Comparison of ENCODE assay signal across 20 cellular contexts in genomic region chr12:11656550-11656949, GRCh38. TPM values are rescaled to one million over a fixed set of nuclear protein-coding genes. Genes with fewer than 3 reads are reported as not detected.
A peak's percentile ranks its signal among the peaks of the same experiment; 100 is the strongest.
DNase-seq lines count a peak whose midpoint lies in the region; FAIRE-seq and TF ChIP-seq lines count a peak whose summit lies in the region.
"Had no signal": no experiment of that assay in that cellular context is flagged by ENCODE, and none has a peak within 500 bp of the region (broad histone marks: within the 10 kb centered on the region; RNA-seq: fewer than 3 reads in every experiment).

No MANE protein-coding gene starts in this region.

- DNase-seq in A673 (ENCODE audit: low spot score), result no peak
- DNase-seq in HL-60 (ENCODE audit: low read depth in 1 of 2, low spot score in 1 of 2), result peak in 1 of 2 experiments; percentile 62
- peak; percentile 51 for DNase-seq in mammary epithelial cell
- no peak for DNase-seq in GM12892 (ENCODE audit: insufficient read length)
- no peak for DNase-seq in NCI-H748 treated with DMSO at 0.1 percent for 48 hours (lab: John Stamatoyannopoulos, UW)
- no peak for DNase-seq in GM13976 (ENCODE audit: low spot score)
- no peak for DNase-seq in AG08396 (ENCODE audit: low spot score)
- DNase-seq: activated naive CD8-positive, alpha-beta T cell treated with anti-CD3 and anti-CD28 coated beads, Interleukin-2, amount 50 U/mL, for 24 hours; CD4-positive, CD25-positive, alpha-beta regulatory T cell; DMS53; KBM-7; NCI-H69; SJCRH30; stimulated activated CD4-positive, alpha-beta T cell treated with anti-CD3 and anti-CD28 coated beads, Interleukin-15, amount 100 ng/mL, for 24 hours; stimulated activated naive B cell treated with anti-CD40 and anti-IgM and Interleukin-4, amounts not matched to agents 10 μg/mL and 1 μg/mL and 100 μg/mL, for 72 hours; T-helper 2 cell had no signal

- H4K20me1 ChIP-seq in mammary epithelial cell (ENCODE audit: insufficient read depth, low read length), result no peaks in the 10 kb centered on the region

- WGBS in mammary epithelial cell (ENCODE audit: low coverage, missing lambda C conversion rate), result 65% methylated on average over 4 of the region's 4 CpGs

- no peak overlapping the region for H2AFZ ChIP-seq in mammary epithelial cell (ENCODE audit: low read depth, low read length)

- intact Hi-C loops in A673 (cut with micrococcal nuclease; ENCODE audit: unreplicated experiment) (loop anchor here (10.0 kb wide), 1 partner anchor 108 kb away; no protein-coding TSS in a partner anchor), mammary epithelial cell (cut with micrococcal nuclease) (no loop called here)

- dilution Hi-C loops in mammary epithelial cell (cut with HindIII; ENCODE audit: low sequenced_read_pairs), result no loop called here

- FAIRE-seq in GM12892 (lab: Jason Lieb, UNC), result no peak
- FAIRE-seq: A204.1, H54 had no signal

- peak overlapping the region; percentile 5 for H3K27ac ChIP-seq in A673 (ENCODE audit: low read depth, low read length, poor library complexity, severe bottlenecking)
- H3K27ac ChIP-seq in HL-60 (replicated peaks), result peak overlapping the region; percentile 96
- no peak overlapping the region for H3K27ac ChIP-seq in mammary epithelial cell (ENCODE audit: insufficient read depth, low read depth, low read length)
- H3K27ac ChIP-seq in muscle layer of colon (ENCODE audit: low read depth, low read length), result peak overlapping the region; percentile 31
- H3K27ac ChIP-seq: SJCRH30, tibial nerve had no signal

- H3K36me3 ChIP-seq in A673 (ENCODE audit: insufficient read depth, low read length, poor library complexity, severe bottlenecking), result no peaks in the 10 kb centered on the region
- no peaks in the 10 kb centered on the region for H3K36me3 ChIP-seq in mammary epithelial cell (ENCODE audit: insufficient read depth, low read length)
- H3K36me3 ChIP-seq in muscle layer of colon (ENCODE audit: insufficient read depth, low read length), result no peaks in the 10 kb centered on the region
- H3K36me3 ChIP-seq: SJCRH30, tibial nerve had no signal

- H3K4me2 ChIP-seq in mammary epithelial cell (ENCODE audit: insufficient read depth, low read depth, low read length), result peak overlapping the region; percentile 28

- CTCF ChIA-PET in A673 (lab: Charles Lee), result no interaction called here
- CTCF ChIA-PET in mammary epithelial cell (lab: Charles Lee; ENCODE audit: low non-redundant PET), result no interaction called here

- POLR2A ChIA-PET in A673 (lab: Charles Lee; ENCODE audit: low non-redundant PET), result no interaction called here

- no peak overlapping the region for H3K4me3 ChIP-seq in A673 (ENCODE audit: low read depth, low read length, poor library complexity, severe bottlenecking)
- no peak overlapping the region for H3K4me3 ChIP-seq in HL-60 (replicated peaks; ENCODE audit: insufficient read depth, low read length)
- H3K4me3 ChIP-seq in mammary epithelial cell (replicated peaks in 1 of 3; ENCODE audit: insufficient read depth in 1 of 3, low read depth in 2 of 3, low read length in 3 of 3), result no peak overlapping the region
- no peak overlapping the region for H3K4me3 ChIP-seq in muscle layer of colon (ENCODE audit: low read depth in 1 of 2, low read length in 2 of 2)
- H3K4me3 ChIP-seq: SJCRH30, tibial nerve had no signal

- H3K4me1 ChIP-seq in A673 (ENCODE audit: insufficient read depth, low read length, poor library complexity, severe bottlenecking) (peaks cover 41% of the 10 kb centered on the region), mammary epithelial cell (ENCODE audit: insufficient read depth, low read length) (peaks cover 55% of the 10 kb centered on the region), muscle layer of colon (ENCODE audit: insufficient read depth, low read length) (peaks cover 52% of the 10 kb centered on the region)
- H3K4me1 ChIP-seq: SJCRH30 had no signal

- TF ChIP-seq CTCF in A673 (conservative IDR thresholded peaks at IDR 0.05; ENCODE audit: low read depth, low read length) (no peak), HL-60 (IDR thresholded peaks at IDR 0.05; ENCODE audit: insufficient read depth, low read length) (no peak), mammary epithelial cell (conservative IDR thresholded peaks at IDR 0.05 in 1 of 2, IDR thresholded peaks at IDR 0.05 in 1 of 2; ENCODE audit: extremely low read depth in 1 of 2, insufficient read depth in 1 of 2, low read depth in 1 of 2, low read length in 2 of 2) (no peak), GM13976 (IDR thresholded peaks at IDR 0.05; ENCODE audit: borderline replicate concordance, control extremely low read depth, extremely low read depth, insufficient read depth, missing control alignments) (no peak)

- BruUV-seq in A673 (replicated peaks; lab: Mats Ljungman, UMichigan) (no TSS peak), mammary epithelial cell (replicated peaks; lab: Mats Ljungman, UMichigan) (no TSS peak)

- H3K9ac ChIP-seq in mammary epithelial cell (ENCODE audit: insufficient read depth, low read length) (no peak overlapping the region), muscle layer of colon (ENCODE audit: low read length) (no peak overlapping the region)

- TF ChIP-seq POLR2A in GM12892 (IDR thresholded peaks at IDR 0.05; ENCODE audit: low read depth, low read length), result no peak

- H3K27me3 ChIP-seq in A673 (replicated peaks; ENCODE audit: insufficient read depth, low read depth, low read length, poor library complexity) (no peaks in the 10 kb centered on the region), HL-60 (ENCODE audit: insufficient read depth, poor library complexity, severe bottlenecking) (no peaks in the 10 kb centered on the region), mammary epithelial cell (ENCODE audit: insufficient read depth, low read length) (no peaks in the 10 kb centered on the region), muscle layer of colon (ENCODE audit: control insufficient read depth in 1 of 2, insufficient read depth in 2 of 2, low read length in 2 of 2) (no peaks in the 10 kb centered on the region)
- H3K27me3 ChIP-seq: SJCRH30, tibial nerve had no signal

- H3K79me2 ChIP-seq in mammary epithelial cell (ENCODE audit: insufficient read depth, low read length), result peaks cover 99% of the 10 kb centered on the region

- in situ Hi-C loops in mammary epithelial cell (cut with MboI; ENCODE audit: low sequenced_read_pairs in 2 of 2), result no loop called here
- in situ Hi-C loops in GM13976 (cut with MboI; ENCODE audit: low sequenced_read_pairs, unreplicated experiment), result no loop called here

- H3K9me3 ChIP-seq in A673 (ENCODE audit: low read depth, low read length, poor library complexity, severe bottlenecking) (no peaks in the 10 kb centered on the region), mammary epithelial cell (replicated peaks; ENCODE audit: insufficient read depth, low read length) (no peaks in the 10 kb centered on the region), muscle layer of colon (ENCODE audit: low read length) (no peaks in the 10 kb centered on the region)
- H3K9me3 ChIP-seq: SJCRH30, tibial nerve had no signal

RNA-seq across cellular contexts. Expression of gene ETV6, which starts 7.1 kb away (rescaled TPM):
- total RNA-seq in A673 (2021) (27.4 and 32.4 TPM in 2 replicates), mammary epithelial cell (10 to 100 TPM; 16.7 to 28.3 TPM)
- polyA plus RNA-seq in mammary epithelial cell, result 6.3 TPM
- 41.9 TPM for polyA minus RNA-seq in mammary epithelial cell
- polyA plus RNA-seq in GM12892 (2012; ENCODE audit: missing spikeins), result 27.3 TPM
